In genomic region chr5:176533390-176533789, GRCh38 we compare ENCODE assay signal across 9 cellular contexts. TPM values are rescaled to one million over a fixed set of nuclear protein-coding genes. Genes with fewer than 3 reads are reported as not detected.
A peak's percentile ranks its signal among the peaks of the same experiment; 100 is the strongest.
DNase-seq lines count a peak whose midpoint lies in the region; ATAC-seq and TF ChIP-seq lines count a peak whose summit lies in the region.
"Had no signal": no experiment of that assay in that cellular context is flagged by ENCODE, and none has a peak within 500 bp of the region (broad histone marks: within the 10 kb centered on the region; RNA-seq: fewer than 3 reads in every experiment).

No MANE protein-coding gene starts in this region.

- H3K27ac Mint-ChIP-seq in progenitor cell of endocrine pancreas = peak overlapping the region; percentile 71

- H3K4me1 Mint-ChIP-seq in progenitor cell of endocrine pancreas (ENCODE audit: low read depth) = peaks cover 25% of the 10 kb centered on the region

- DNase-seq in GF-D8 (lab: John Stamatoyannopoulos, UW) (peak; percentile 77), RWPE2 (ENCODE audit: low spot score) (no peak), progenitor cell of endocrine pancreas (ENCODE audit: low spot score, unreplicated experiment) (no peak), NCI-H2107 (lab: John Stamatoyannopoulos, UW) (no peak), HuH-7 (ENCODE audit: low spot score) (no peak)
- no peak for DNase-seq in stimulated activated CD4-positive, alpha-beta T cell treated with anti-CD3 and anti-CD28 coated beads, Interleukin-4, amount 100 ng/mL, for 4 hours
- DNase-seq: MM.1S had no signal

- H3K4me1 ChIP-seq in RWPE2 (ENCODE audit: insufficient read depth, poor library complexity, severe bottlenecking) (peaks cover 25% of the 10 kb centered on the region), esophagus (ENCODE audit: control insufficient read depth in 2 of 2, insufficient read depth in 2 of 2, low read length in 1 of 2) (peaks cover 8 to 52% of the 10 kb centered on the region in 2 donors)

- no peak for ATAC-seq in RWPE2 (ENCODE audit: low read depth)
- ATAC-seq in GM21528 (IDR thresholded peaks at IDR 0.05; ENCODE audit: low FRiP score, unreplicated experiment) = no peak

- 17 to 27% methylated on average over 8 of the region's 8 CpGs for WGBS in esophagus, 2 donors

- no peaks in the 10 kb centered on the region for H3K27me3 ChIP-seq in RWPE2 (ENCODE audit: insufficient read depth, poor library complexity, severe bottlenecking)
- no peaks in the 10 kb centered on the region for H3K27me3 ChIP-seq in esophagus (ENCODE audit: control insufficient read depth in 1 of 2, insufficient read depth in 2 of 2, low read length in 2 of 2)

- peaks cover 36% of the 10 kb centered on the region for H3K36me3 ChIP-seq in RWPE2 (ENCODE audit: low read depth)
- H3K36me3 ChIP-seq in esophagus (ENCODE audit: control insufficient read depth in 2 of 2, insufficient read depth in 2 of 2, low read length in 1 of 2) = peaks cover under 1 to 33% of the 10 kb centered on the region in 2 donors

- no peaks in the 10 kb centered on the region for H3K9me3 Mint-ChIP-seq in progenitor cell of endocrine pancreas (ENCODE audit: low read depth)

- H3K4me3 ChIP-seq in RWPE2 (ENCODE audit: severe bottlenecking) (no peak overlapping the region), esophagus (ENCODE audit: low read depth in 1 of 2, low read length in 2 of 2) (peak overlapping the region in 1 of 2 donors; percentile 4)

- H3K27ac ChIP-seq in RWPE2 (ENCODE audit: poor library complexity, severe bottlenecking) = peak overlapping the region; percentile 85
- peak overlapping the region; percentile 94 to 99 for H3K27ac ChIP-seq in esophagus (ENCODE audit: low read depth in 2 of 2, low read length in 1 of 2)

- no peak for TF ChIP-seq CTCF in RWPE2 (IDR thresholded peaks at IDR 0.05; ENCODE audit: poor library complexity, severe bottlenecking)
- no peak for TF ChIP-seq CTCF in progenitor cell of endocrine pancreas (IDR thresholded peaks at IDR 0.05; ENCODE audit: unreplicated experiment)

- peaks cover 4% of the 10 kb centered on the region for H3K36me3 Mint-ChIP-seq in progenitor cell of endocrine pancreas (ENCODE audit: insufficient read depth)

- H3K27me3 Mint-ChIP-seq in progenitor cell of endocrine pancreas = no peaks in the 10 kb centered on the region

- H3K4me3 Mint-ChIP-seq in progenitor cell of endocrine pancreas (ENCODE audit: low read depth) = peak overlapping the region; percentile 38

- H3K9me3 ChIP-seq in RWPE2 (ENCODE audit: severe bottlenecking) (no peaks in the 10 kb centered on the region), esophagus (ENCODE audit: control insufficient read depth in 2 of 2, insufficient read depth in 1 of 2, low read depth in 1 of 2, low read length in 1 of 2) (no peaks in the 10 kb centered on the region)

RNA-seq across cellular contexts. Expression of gene RNF44, which starts 3.8 kb away (rescaled TPM):
- 10 to 100 TPM; 12.9 to 24.0 TPM for polyA plus RNA-seq in esophagus
- 153 and 156 TPM in 2 replicates for total RNA-seq in progenitor cell of endocrine pancreas

RNA-seq across cellular contexts. Expression of gene CDHR2, which starts 15.8 kb away (rescaled TPM):
- polyA plus RNA-seq in esophagus = under 1 TPM; 0.01 to 0.08 TPM
- 1.5 and 1.6 TPM in 2 replicates for total RNA-seq in progenitor cell of endocrine pancreas
